ENCODE assay signal across 16 cellular contexts in the genomic region with DNA sequence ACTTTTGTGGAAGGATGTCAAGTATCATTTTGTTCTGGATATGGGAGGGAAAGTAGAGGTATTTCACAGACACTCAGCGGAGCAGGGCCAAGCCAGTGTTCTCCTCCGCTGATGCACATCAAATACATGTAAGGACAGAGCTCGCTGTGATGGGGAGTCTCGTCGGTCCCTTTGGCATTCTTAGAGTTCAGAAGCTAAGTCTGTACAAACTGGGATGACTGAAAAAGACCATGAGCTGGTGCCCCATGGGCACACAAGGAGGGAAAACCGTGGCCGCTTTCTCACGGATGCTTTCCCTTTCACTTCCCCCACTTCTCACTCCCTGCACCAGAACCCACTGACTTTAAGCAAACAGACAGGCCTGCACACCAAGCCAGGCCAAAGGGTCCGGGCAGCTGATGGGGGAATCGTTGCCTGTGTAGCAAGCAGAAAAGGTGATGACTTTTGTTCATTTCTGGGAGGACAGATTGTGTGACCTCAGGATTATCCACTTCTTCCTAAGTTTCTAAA. TPM values are rescaled to one million over a fixed set of nuclear protein-coding genes. Genes with fewer than 3 reads are reported as not detected.
DNase-seq lines count a peak whose midpoint lies in the region; ATAC-seq and TF ChIP-seq lines count a peak whose summit lies in the region.
"Had no signal": no experiment of that assay in that cellular context is flagged by ENCODE, and none has a peak within 500 bp of the region (broad histone marks: within the 10 kb centered on the region; RNA-seq: fewer than 3 reads in every experiment).

No MANE protein-coding gene starts in this region.

- CTCF ChIA-PET in activated naive CD4-positive, alpha-beta T cell treated with anti-CD3 and anti-CD28 coated beads, Interleukin-2, amount 10 ng/mL, durations not matched to agents 7 days and 5 days (lab: Charles Lee): interaction anchor here (1.9 to 2.0 kb wide), 2 partner anchors 10 to 12 kb away, joined by 6 to 7 read pairs; no protein-coding TSS in a partner anchor
- CTCF ChIA-PET in T-cell (lab: Charles Lee): interaction anchor here (2.0 to 2.4 kb wide), 2 partner anchors 9 to 11 kb away, joined by 9 to 12 read pairs; no protein-coding TSS in a partner anchor

- peak overlapping the region; percentile 49 for H3K27ac Mint-ChIP-seq in activated naive CD4-positive, alpha-beta T cell treated with anti-CD3 and anti-CD28 coated beads, Interleukin-2, amount 10 ng/mL, durations not matched to agents 7 days and 5 days
- H3K27ac Mint-ChIP-seq in T-cell (peak overlapping the region; percentile 97), nephron progenitor cell (peak overlapping the region; percentile 8)

- DNase-seq in activated naive CD4-positive, alpha-beta T cell treated with anti-CD3 and anti-CD28 coated beads, Interleukin-2, amount 10 ng/mL, durations not matched to agents 7 days and 5 days: no peak
- DNase-seq in activated naive CD4-positive, alpha-beta T cell treated with Interleukin-2 at 50 U/mL for 16 hours: no peak
- DNase-seq in T-cell (no peak), nephron progenitor cell (no peak), HuH-7.5 (ENCODE audit: low spot score) (no peak), COR-L47 (lab: John Stamatoyannopoulos, UW) (no peak), SHP77 (lab: John Stamatoyannopoulos, UW) (no peak)
- DNase-seq: activated CD8-positive, alpha-beta memory T cell treated with anti-CD3 and anti-CD28 coated beads, Interleukin-2, amount 50 U/mL, for 48 hours; activated naive CD4-positive, alpha-beta T cell treated with anti-CD3 and anti-CD28 coated beads, Interleukin-2, amount 50 U/mL, for 16 hours; HCEC 1CT; MG63; NCI-H2081; NCI-H524 treated with DMSO at 0.1 percent for 48 hours; SJCRH30 had no signal

- H3K9me3 Mint-ChIP-seq in activated naive CD4-positive, alpha-beta T cell treated with anti-CD3 and anti-CD28 coated beads, Interleukin-2, amount 10 ng/mL, durations not matched to agents 7 days and 5 days: peaks cover 1% of the 10 kb centered on the region
- H3K9me3 Mint-ChIP-seq in T-cell (no peaks in the 10 kb centered on the region), nephron progenitor cell (peaks cover 4% of the 10 kb centered on the region)

- no peak for TF ChIP-seq CTCF in nephron progenitor cell (IDR thresholded peaks at IDR 0.05)

- peaks cover 54% of the 10 kb centered on the region for H3K4me1 Mint-ChIP-seq in activated naive CD4-positive, alpha-beta T cell treated with anti-CD3 and anti-CD28 coated beads, Interleukin-2, amount 10 ng/mL, durations not matched to agents 7 days and 5 days
- H3K4me1 Mint-ChIP-seq in T-cell: peaks cover 60 to 65% (median 64%) of the 10 kb centered on the region in 3 donors
- peaks cover 25% of the 10 kb centered on the region for H3K4me1 Mint-ChIP-seq in nephron progenitor cell

- ATAC-seq in GM19463 (IDR thresholded peaks at IDR 0.05; ENCODE audit: unreplicated experiment) (peak; percentile 53), T-cell (replicated peaks in 1 of 4) (no peak)
- ATAC-seq: gastroesophageal sphincter had no signal

- POLR2A ChIA-PET in T-cell (lab: Charles Lee): interaction anchor here in 1 of 2 donors (1.1 kb wide), 1 partner anchor 78 kb away, joined by 3 read pairs; no protein-coding TSS in a partner anchor

- H3K27me3 Mint-ChIP-seq in activated naive CD4-positive, alpha-beta T cell treated with anti-CD3 and anti-CD28 coated beads, Interleukin-2, amount 10 ng/mL, durations not matched to agents 7 days and 5 days: peaks cover 7% of the 10 kb centered on the region
- H3K27me3 Mint-ChIP-seq in T-cell (no peaks in the 10 kb centered on the region), nephron progenitor cell (ENCODE audit: low read depth, poor library complexity) (peaks cover 5% of the 10 kb centered on the region)

- H3K4me3 Mint-ChIP-seq in activated naive CD4-positive, alpha-beta T cell treated with anti-CD3 and anti-CD28 coated beads, Interleukin-2, amount 10 ng/mL, durations not matched to agents 7 days and 5 days: no peak overlapping the region
- peak overlapping the region in 1 of 3 donors; percentile 81 for H3K4me3 Mint-ChIP-seq in T-cell
- no peak overlapping the region for H3K4me3 Mint-ChIP-seq in nephron progenitor cell

- H3K36me3 Mint-ChIP-seq in activated naive CD4-positive, alpha-beta T cell treated with anti-CD3 and anti-CD28 coated beads, Interleukin-2, amount 10 ng/mL, durations not matched to agents 7 days and 5 days: peaks cover 3% of the 10 kb centered on the region
- H3K36me3 Mint-ChIP-seq in T-cell (peaks cover 4% of the 10 kb centered on the region), nephron progenitor cell (ENCODE audit: low read depth) (peaks cover 5% of the 10 kb centered on the region)

RNA-seq across cellular contexts. Expression of gene MPC1, which starts 27.7 kb away (rescaled TPM):
- total RNA-seq in T-cell: 10 to 100 TPM; 23.8 to 31.2 (median 27.5) TPM

Comparison
In these comparisons a context has a peak if more than half of its experiments do, and no peak if none do; other contexts are left out.
1. H3K27ac Mint-ChIP-seq: peak in every context shown above with its lines; median percentile 97 in T-cell; 49 in activated naive CD4-positive, alpha-beta T cell treated with anti-CD3 and anti-CD28 coated beads, Interleukin-2, amount 10 ng/mL, durations not matched to agents 7 days and 5 days; 8 in nephron progenitor cell.